ENCODE assay signal across 1 cellular context in genomic region chr17:1834378-1835149, GRCh38.
TF ChIP-seq lines count a peak whose summit lies in the region.

No MANE protein-coding gene starts in this region.

TF ChIP-seq in GM12878, 131 proteins besides CTCF, POLR2A, EP300 and RAD21 (continued from another document and continues in another):
- TF ChIP-seq ZZZ3 (IDR thresholded peaks at IDR 0.05; ENCODE audit: control insufficient read depth, insufficient read length, low read depth), result no peak
- peak; percentile 14; the same call in 1 of the 2 replicates for TF ChIP-seq TCF12 (IDR thresholded peaks at IDR 0.05; ENCODE audit: low read depth, low read length)
- TF ChIP-seq ETV6 (conservative IDR thresholded peaks at IDR 0.05 in 1 of 2, IDR thresholded peaks at IDR 0.05 in 1 of 2; ENCODE audit: borderline replicate concordance in 1 of 2, low read depth in 1 of 2), result peak in 1 of 2 experiments; percentile 57; a peak in 1 of 4 replicates
- TF ChIP-seq RFX5 (IDR thresholded peaks at IDR 0.05; ENCODE audit: low read depth, low read length), result no peak
- TF ChIP-seq ZBTB4 (CRISPR knock-in tag; IDR thresholded peaks at IDR 0.05), result no peak
- TF ChIP-seq HSF1 (IDR thresholded peaks at IDR 0.05; ENCODE audit: low read depth, low read length), result no peak
- TF ChIP-seq SUPT20H (IDR thresholded peaks at IDR 0.05; ENCODE audit: borderline replicate concordance, control insufficient read depth, low read depth, low read length), result no peak
- TF ChIP-seq STAT1 (conservative IDR thresholded peaks at IDR 0.05), result no peak
- TF ChIP-seq ZNF687 (IDR thresholded peaks at IDR 0.05), result peak; percentile 17; the same call in 1 of the 2 replicates
- no peak for TF ChIP-seq EZH2 (IDR thresholded peaks at IDR 0.05; ENCODE audit: borderline replicate concordance, control insufficient read depth, low read depth, low read length)
- TF ChIP-seq IRF4 (IDR thresholded peaks at IDR 0.05; ENCODE audit: low read depth, low read length), result peak; percentile 59; the same call in 1 of the 2 replicates
- TF ChIP-seq YBX1 (IDR thresholded peaks at IDR 0.05), result no peak
- no peak for TF ChIP-seq MYB (IDR thresholded peaks at IDR 0.05; ENCODE audit: borderline replicate concordance, low read depth, low read length)
- no peak for TF ChIP-seq SUZ12 (IDR thresholded peaks at IDR 0.05; ENCODE audit: unreplicated experiment)
- TF ChIP-seq DPF2 (IDR thresholded peaks at IDR 0.05), result peak; percentile 54; the same call in 1 of the 2 replicates
- no peak for TF ChIP-seq E4F1 (IDR thresholded peaks at IDR 0.05; ENCODE audit: borderline replicate concordance, partially characterized antibody)
- peak; percentile 89 to 92 for TF ChIP-seq IKZF2 (IDR thresholded peaks at IDR 0.05)
- TF ChIP-seq CREM (IDR thresholded peaks at IDR 0.05; ENCODE audit: low read depth), result peak; percentile 73
- TF ChIP-seq RBBP5 (conservative IDR thresholded peaks at IDR 0.05), result no peak
- TF ChIP-seq BMI1 (IDR thresholded peaks at IDR 0.05; ENCODE audit: borderline replicate concordance), result no peak; the same call in 1 of the 2 replicates
- no peak for TF ChIP-seq HDAC2 (IDR thresholded peaks at IDR 0.05)
- TF ChIP-seq MEF2B (IDR thresholded peaks at IDR 0.05; ENCODE audit: partially characterized antibody, poor library complexity, severe bottlenecking), result peak; percentile 69
- no peak for TF ChIP-seq SREBF2 (IDR thresholded peaks at IDR 0.05; ENCODE audit: low read length)
- peak; percentile 52; the same call in 1 of the 2 replicates for TF ChIP-seq EED (IDR thresholded peaks at IDR 0.05; ENCODE audit: low read depth)
- TF ChIP-seq RUNX3 (IDR thresholded peaks at IDR 0.05; ENCODE audit: low read length), result peak; percentile 99
- TF ChIP-seq NRF1 (conservative IDR thresholded peaks at IDR 0.05; ENCODE audit: low read depth, low read length), result no peak
- TF ChIP-seq ZNF217 (IDR thresholded peaks at IDR 0.05), result no peak
- no peak for TF ChIP-seq MYC (IDR thresholded peaks at IDR 0.05; ENCODE audit: insufficient read depth, insufficient read length, insufficient replicate concordance, low read length, severe bottlenecking)
- TF ChIP-seq RAD51 (IDR thresholded peaks at IDR 0.05), result peak; percentile 96
- TF ChIP-seq ZNF592 (IDR thresholded peaks at IDR 0.05), result no peak
- peak; percentile 93 for TF ChIP-seq MTA2 (IDR thresholded peaks at IDR 0.05; ENCODE audit: low read depth)
- no peak for TF ChIP-seq CEBPZ (IDR thresholded peaks at IDR 0.05; ENCODE audit: low read depth, low read length)
- TF ChIP-seq ZNF207 (IDR thresholded peaks at IDR 0.05; ENCODE audit: borderline replicate concordance), result no peak
- TF ChIP-seq HCFC1 (IDR thresholded peaks at IDR 0.05; ENCODE audit: low read length), result no peak
- TF ChIP-seq CHD1 (IDR thresholded peaks at IDR 0.05; ENCODE audit: low read depth, low read length), result no peak
- TF ChIP-seq RELA (IDR thresholded peaks at IDR 0.05; ENCODE audit: borderline replicate concordance, partially characterized antibody), result no peak
- peak; percentile 74 for TF ChIP-seq FOXM1 (IDR thresholded peaks at IDR 0.05; ENCODE audit: low read depth, low read length)
- no peak for TF ChIP-seq MAX (IDR thresholded peaks at IDR 0.05; ENCODE audit: low read depth, low read length)
- peak; percentile 64 for TF ChIP-seq MEF2A (IDR thresholded peaks at IDR 0.05; ENCODE audit: insufficient read depth, low read depth, low read length)
- TF ChIP-seq PKNOX1 (IDR thresholded peaks at IDR 0.05), result 0 out of 2 replicates have a peak, but pooled peaks have one; percentile 23
- TF ChIP-seq IKZF1 (conservative IDR thresholded peaks at IDR 0.05), result peak; percentile 55
